ENCODE assay signal across 1 cellular context in genomic region chr2:217900010-217900779, GRCh38.
TF ChIP-seq lines count a peak whose summit lies in the region.

No MANE protein-coding gene starts in this region.

TF ChIP-seq in IMR-90, 13 proteins besides CTCF, POLR2A, EP300 and RAD21 (continued from another document):
- no peak for TF ChIP-seq ELK1 (IDR thresholded peaks at IDR 0.05; ENCODE audit: borderline replicate concordance, low read depth, low read length)
- no peak for TF ChIP-seq MXI1 (IDR thresholded peaks at IDR 0.05; ENCODE audit: borderline replicate concordance, low read depth, low read length)
- TF ChIP-seq RFX5 (IDR thresholded peaks at IDR 0.05; ENCODE audit: low read depth, low read length), result no peak
- no peak for TF ChIP-seq BHLHE40 (IDR thresholded peaks at IDR 0.05; ENCODE audit: low read depth, low read length)
- TF ChIP-seq NFE2L2 (IDR thresholded peaks at IDR 0.05; ENCODE audit: low read depth, low read length), result no peak
- TF ChIP-seq FOS (IDR thresholded peaks at IDR 0.05; ENCODE audit: low read depth, low read length), result no peak
- TF ChIP-seq RCOR1 (IDR thresholded peaks at IDR 0.05; ENCODE audit: insufficient replicate concordance, low read length), result no peak
- TF ChIP-seq SMC3 (IDR thresholded peaks at IDR 0.05; ENCODE audit: low read depth, low read length), result no peak
- no peak for TF ChIP-seq MAZ (IDR thresholded peaks at IDR 0.05; ENCODE audit: borderline replicate concordance, low read depth, low read length)
- TF ChIP-seq CHD1 (IDR thresholded peaks at IDR 0.05; ENCODE audit: low read depth, low read length), result no peak
- TF ChIP-seq CEBPB (IDR thresholded peaks at IDR 0.05; ENCODE audit: low read depth, low read length), result no peak
